ENCODE assay signal across 8 cellular contexts in the genomic region with DNA sequence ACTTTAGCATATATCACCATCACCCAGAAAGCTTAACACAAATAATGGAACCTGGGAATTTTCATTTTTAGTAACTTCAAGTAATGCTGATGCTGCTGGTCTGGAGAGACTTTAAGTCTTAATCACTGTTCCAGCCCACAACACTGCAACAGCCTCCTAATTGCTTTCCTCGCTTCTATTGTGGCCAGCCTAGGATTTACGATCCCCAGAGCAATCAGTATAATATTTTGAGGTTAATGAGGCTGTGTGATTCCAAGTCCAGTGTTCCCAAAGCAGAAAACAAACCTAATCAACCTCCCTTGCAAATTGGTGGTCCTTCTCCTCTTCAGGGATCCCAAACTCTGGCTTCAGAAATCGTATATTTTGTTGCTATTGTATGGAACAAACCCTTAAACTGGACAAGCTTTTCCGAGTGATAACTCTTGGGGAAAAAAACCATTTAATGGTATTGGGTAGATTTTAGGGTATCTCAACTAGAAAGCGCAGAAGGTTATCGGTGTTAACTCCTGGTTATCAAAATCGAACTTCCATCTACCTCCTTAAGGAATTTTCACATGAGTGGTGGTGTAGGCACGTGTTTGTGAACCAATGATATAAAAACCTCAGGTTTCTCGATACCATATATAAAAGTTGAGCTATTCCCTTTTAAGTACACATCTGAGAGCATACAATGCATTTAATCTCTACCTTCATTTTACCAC. TPM values are rescaled to one million over a fixed set of nuclear protein-coding genes. Genes with fewer than 3 reads are reported as not detected.
DNase-seq lines count a peak whose midpoint lies in the region; ATAC-seq and TF ChIP-seq lines count a peak whose summit lies in the region.

No MANE protein-coding gene starts in this region.

- H3K27ac ChIP-seq in DND-41 (ENCODE audit: low read length) (peak overlapping the region; percentile 91), OCI-LY7 (ENCODE audit: low read depth, low read length, poor library complexity, severe bottlenecking) (peak overlapping the region; percentile 87), endodermal cell (ENCODE audit: low read depth, low read length) (peak overlapping the region; percentile 80), parathyroid adenoma (no peak overlapping the region)

- H3K9me3 ChIP-seq in DND-41 (ENCODE audit: insufficient read depth, low read length, severe bottlenecking) (no peaks in the 10 kb centered on the region), OCI-LY7 (ENCODE audit: low read length) (no peaks in the 10 kb centered on the region), endodermal cell (ENCODE audit: control insufficient read depth, low read length) (no peaks in the 10 kb centered on the region), parathyroid adenoma (ENCODE audit: control insufficient read depth, low read length) (no peaks in the 10 kb centered on the region)

- BruUV-seq in OCI-LY7 (replicated peaks; lab: Mats Ljungman, UMichigan) = no TSS peak

- CTCF ChIA-PET in OCI-LY7 (lab: Charles Lee; ENCODE audit: unreplicated experiment) = no interaction called here

- H3K9me3 Mint-ChIP-seq in endodermal cell = no peaks in the 10 kb centered on the region

- no peak for ATAC-seq in DND-41 (ENCODE audit: insufficient read depth, low read depth)

- no peaks in the 10 kb centered on the region for H3K27me3 Mint-ChIP-seq in endodermal cell (ENCODE audit: insufficient read depth)

- H3K4me3 Mint-ChIP-seq in endodermal cell = peak overlapping the region; percentile 70

- H3K36me3 Mint-ChIP-seq in endodermal cell (ENCODE audit: low read depth) = no peaks in the 10 kb centered on the region

- POLR2A ChIA-PET in OCI-LY7 (lab: Charles Lee) = interaction anchor here (0.7 to 2.6 kb wide), 2 partner anchors 38 to 78 kb away, joined by 4 to 37 read pairs; partner anchors contain the start of gene SF3B4

- H4K20me1 ChIP-seq in DND-41 (ENCODE audit: insufficient read depth, low read length) (peaks cover 21% of the 10 kb centered on the region; the same call in 1 of the 2 replicates), OCI-LY7 (ENCODE audit: insufficient read depth, low read length) (no peaks in the 10 kb centered on the region)

- peak overlapping the region; percentile 56 to 62 for H3K4me3 ChIP-seq in DND-41 (ENCODE audit: low read depth in 1 of 2, low read length in 2 of 2)
- peak overlapping the region; percentile 96 for H3K4me3 ChIP-seq in OCI-LY7 (ENCODE audit: low read depth, low read length, poor library complexity, severe bottlenecking)
- H3K4me3 ChIP-seq in endodermal cell (ENCODE audit: low read length) = peak overlapping the region; percentile 100
- no peak overlapping the region for H3K4me3 ChIP-seq in parathyroid adenoma (ENCODE audit: low read depth, low read length)

- no peak overlapping the region for H2AFZ ChIP-seq in DND-41 (ENCODE audit: low read depth, low read length)
- no peak overlapping the region for H2AFZ ChIP-seq in OCI-LY7 (ENCODE audit: low read length)
- H2AFZ ChIP-seq in parathyroid adenoma = no peak overlapping the region

- WGBS in endodermal cell (ENCODE audit: insufficient coverage in 1 of 2, insufficient read length in 1 of 2), 2 experiments = 0 to 13% methylated on average over 4 to 8 of the region's 9 CpGs

- peaks cover 37% of the 10 kb centered on the region for H3K4me1 Mint-ChIP-seq in endodermal cell

- H3K9ac ChIP-seq in DND-41 (ENCODE audit: low read depth, low read length) (peak overlapping the region; percentile 68), endodermal cell (ENCODE audit: extremely low read depth, low read length, poor library complexity, severe bottlenecking) (peak overlapping the region; percentile 88), parathyroid adenoma (no peak overlapping the region)

- no peaks in the 10 kb centered on the region for H3K27me3 ChIP-seq in DND-41 (ENCODE audit: insufficient read depth, low read length, poor library complexity)
- no peaks in the 10 kb centered on the region for H3K27me3 ChIP-seq in endodermal cell (ENCODE audit: control insufficient read depth, insufficient read depth, low read length, poor library complexity, severe bottlenecking)
- no peaks in the 10 kb centered on the region for H3K27me3 ChIP-seq in parathyroid adenoma (ENCODE audit: control insufficient read depth, insufficient read depth, low read length)

- DNase-seq in DND-41 = peak; percentile 4
- peak; percentile 50 for DNase-seq in OCI-LY7 (ENCODE audit: low spot score)
- peak; percentile 31 for DNase-seq in endodermal cell
- DNase-seq in COLO668 (lab: John Stamatoyannopoulos, UW; ENCODE audit: unreplicated experiment) = no peak
- DNase-seq in NCI-H2171 treated with DMSO at 0.1 percent for 48 hours (lab: John Stamatoyannopoulos, UW) = no peak
- no peak for DNase-seq in activated gamma-delta T cell (lab: John Stamatoyannopoulos, UW)
- DNase-seq in SKM-1 treated with dmso at 0.1 percent for 144 hours (lab: John Stamatoyannopoulos, UW; ENCODE audit: unreplicated experiment) = no peak

- H3K27ac Mint-ChIP-seq in endodermal cell = peak overlapping the region; percentile 88

- H3K4me2 ChIP-seq in DND-41 (ENCODE audit: insufficient read depth, low read length) (peak overlapping the region; percentile 62), OCI-LY7 (ENCODE audit: low read length) (peak overlapping the region; percentile 89), parathyroid adenoma (ENCODE audit: low read length) (peak overlapping the region; percentile 63)

- H3K9me2 ChIP-seq in OCI-LY7 (ENCODE audit: insufficient read depth, low read length) = no peaks in the 10 kb centered on the region

- intact Hi-C loops in OCI-LY7 (cut with micrococcal nuclease; ENCODE audit: unreplicated experiment) = no loop called here

- H3K4me1 ChIP-seq in DND-41 (ENCODE audit: insufficient read depth, low read length) (peaks cover 51% of the 10 kb centered on the region), OCI-LY7 (ENCODE audit: insufficient read depth, low read length, poor library complexity, severe bottlenecking) (peaks cover 40% of the 10 kb centered on the region), endodermal cell (ENCODE audit: control insufficient read depth, insufficient read depth, low read length) (no peaks in the 10 kb centered on the region), parathyroid adenoma (peaks cover 5% of the 10 kb centered on the region)

- H3K36me3 ChIP-seq in DND-41 (ENCODE audit: insufficient read depth, low read length) = peaks cover 17% of the 10 kb centered on the region
- H3K36me3 ChIP-seq in OCI-LY7 (ENCODE audit: insufficient read depth, low read length) = peaks cover 45% of the 10 kb centered on the region
- no peaks in the 10 kb centered on the region for H3K36me3 ChIP-seq in endodermal cell (ENCODE audit: control insufficient read depth, insufficient read depth, low read length)
- H3K36me3 ChIP-seq in parathyroid adenoma (ENCODE audit: control insufficient read depth, insufficient read depth, low read length) = no peaks in the 10 kb centered on the region

- H3K79me2 ChIP-seq in DND-41 (ENCODE audit: insufficient read depth, low read length) (peaks cover 56% of the 10 kb centered on the region), OCI-LY7 (ENCODE audit: insufficient read depth, low read depth, low read length) (peaks cover 58% of the 10 kb centered on the region), parathyroid adenoma (peaks cover 4% of the 10 kb centered on the region)

- no peak for TF ChIP-seq CTCF in DND-41 (IDR thresholded peaks at IDR 0.05; ENCODE audit: borderline replicate concordance, extremely low read depth, low read length, poor library complexity, severe bottlenecking)
- no peak for TF ChIP-seq CTCF in OCI-LY7 (conservative IDR thresholded peaks at IDR 0.05; ENCODE audit: low read length)
- no peak for TF ChIP-seq CTCF in endodermal cell (conservative IDR thresholded peaks at IDR 0.05)
- no peak for TF ChIP-seq CTCF in parathyroid adenoma (IDR thresholded peaks at IDR 0.05)

RNA-seq across cellular contexts. Expression of gene BOLA1, which starts 50.0 kb away (rescaled TPM):
- total RNA-seq in OCI-LY7 (2014; rRNA removed; shearing (Covaris generic)) = 9.4 and 9.6 TPM in 2 replicates
- 9.4 and 10.2 TPM in 2 replicates for total RNA-seq in OCI-LY7 (2022)
- total RNA-seq in endodermal cell = 10 to 100 TPM; 10.2 to 14.7 TPM
- polyA plus RNA-seq in endodermal cell (2013, experiment 1 of 2) = 4.1 TPM
- 3.6 TPM for polyA plus RNA-seq in endodermal cell (2013, experiment 2 of 2)

Comparison
In these comparisons a context has a peak if more than half of its experiments do, and no peak if none do; other contexts are left out.
1. DNase-seq: peak in DND-41 (single experiment), OCI-LY7 (single experiment) and endodermal cell (single experiment); none in COLO668 (single experiment), NCI-H2171 treated with DMSO at 0.1 percent for 48 hours (single experiment), activated gamma-delta T cell (single experiment) and SKM-1 treated with dmso at 0.1 percent for 144 hours (single experiment).
2. Peak in every context shown above with its lines, with median percentiles within 50 percentile points of each other: H3K4me2 ChIP-seq.